In genomic region chr16:63066552-63066951, GRCh38 we compare ENCODE assay signal across 11 cellular contexts.
DNase-seq lines count a peak whose midpoint lies in the region; ATAC-seq, FAIRE-seq and TF ChIP-seq lines count a peak whose summit lies in the region.
"Had no signal": no experiment of that assay in that cellular context is flagged by ENCODE, and none has a peak within 500 bp of the region (broad histone marks: within the 10 kb centered on the region; RNA-seq: fewer than 3 reads in every experiment).

No MANE protein-coding gene starts in this region.

- no peaks in the 10 kb centered on the region for H4K20me1 ChIP-seq in H1 (replicated peaks in 1 of 2; ENCODE audit: control insufficient read depth in 1 of 2, insufficient read depth in 2 of 2, low read length in 2 of 2)

- H2BK20ac ChIP-seq in H1 (ENCODE audit: low read length), result no peak overlapping the region

- no peak for FAIRE-seq in H1 (lab: Jason Lieb, UNC)

- no peak overlapping the region for H2AK5ac ChIP-seq in H1 (ENCODE audit: low read depth, low read length)
- no peak overlapping the region for H2AK5ac ChIP-seq in mesendoderm (ENCODE audit: low read length)

- no peak for TF ChIP-seq EP300 in H1 (IDR thresholded peaks at IDR 0.05; ENCODE audit: borderline replicate concordance in 1 of 2, low read depth in 2 of 2, low read length in 2 of 2)

- no peak overlapping the region for H3K4me2 ChIP-seq in H1 (ENCODE audit: insufficient read depth in 1 of 2, low read depth in 2 of 2, low read length in 2 of 2)
- no peak overlapping the region for H3K4me2 ChIP-seq in mesendoderm (ENCODE audit: low read length)

- WGBS in H1 (ENCODE audit: extremely low coverage in 1 of 2, insufficient coverage in 1 of 2, insufficient read length in 1 of 2, insufficient replicate concordance in 2 of 2, low coverage in 1 of 2, low lambda C conversion rate in 2 of 2, missing lambda C conversion rate in 1 of 2), 2 experiments, result 77% methylated on average over 3 of the region's 3 CpGs; no CpG with 5 or more reads in 1 of the 2 experiments
- no CpG with 5 or more reads among the region's 3 CpGs for WGBS in mesendoderm (ENCODE audit: extremely low coverage, insufficient coverage, low lambda C conversion rate)

- H3K4me1 ChIP-seq in HUES6 (ENCODE audit: control insufficient read depth, insufficient read depth, low read length) (peaks cover 31% of the 10 kb centered on the region), H1 (replicated peaks in 1 of 4; ENCODE audit: control insufficient read depth in 3 of 4, insufficient read depth in 4 of 4, low read length in 3 of 4) (peaks cover 0 to 8% (median 1%) of the 10 kb centered on the region in 4 experiments; a peak in 2 of 7 replicates), mesendoderm (ENCODE audit: control insufficient read depth, low read depth, low read length) (no peaks in the 10 kb centered on the region)

- TF ChIP-seq CTCF in H1 (IDR thresholded peaks at IDR 0.05; ENCODE audit: control extremely low read depth in 1 of 3, insufficient read depth in 1 of 3, low read depth in 1 of 3, low read length in 3 of 3), result no peak

- POLR2A ChIA-PET in H1 (lab: Charles Lee; ENCODE audit: partially characterized antibody), result no interaction called here

- H3K79me2 ChIP-seq in H1 (ENCODE audit: control insufficient read depth in 1 of 2, insufficient read depth in 2 of 2, low read length in 2 of 2) (no peaks in the 10 kb centered on the region), mesendoderm (ENCODE audit: control insufficient read depth, insufficient read depth, low read length) (no peaks in the 10 kb centered on the region)

- no peak overlapping the region for H2BK12ac ChIP-seq in H1 (ENCODE audit: low read depth, low read length)

- H2AFZ ChIP-seq in H1 (ENCODE audit: low read length), result no peak overlapping the region
- H2AFZ ChIP-seq: GM23248 had no signal

- no peak overlapping the region for H3K56ac ChIP-seq in H1 (replicated peaks; ENCODE audit: insufficient read length, low read depth, low read length)
- no peak overlapping the region for H3K56ac ChIP-seq in mesendoderm (ENCODE audit: low read length)

- H2BK120ac ChIP-seq in H1 (replicated peaks; ENCODE audit: low read depth, low read length) (no peak overlapping the region), mesendoderm (ENCODE audit: low read depth, low read length) (no peak overlapping the region)

- no peak overlapping the region for H2BK15ac ChIP-seq in H1 (ENCODE audit: low read length)
- H2BK15ac ChIP-seq in mesendoderm (replicated peaks; ENCODE audit: low read depth), result no peak overlapping the region

- no peak overlapping the region for H3K18ac ChIP-seq in H1 (ENCODE audit: extremely low read depth, low read length)
- no peak overlapping the region for H3K18ac ChIP-seq in mesendoderm (ENCODE audit: low read length)

- H4K91ac ChIP-seq in H1 (replicated peaks; ENCODE audit: insufficient read length, low read length), result no peak overlapping the region

- no peak for TF ChIP-seq RAD21 in H1 (IDR thresholded peaks at IDR 0.05 in 1 of 2, conservative IDR thresholded peaks at IDR 0.05 in 1 of 2; ENCODE audit: low read depth in 2 of 2, low read length in 2 of 2)

- in situ Hi-C loops in Caki2 (cut with HindIII; ENCODE audit: low pct_unique_long_range_greater_than_20kb, low sequenced_read_pairs), result no loop called here

- ATAC-seq in GM21529 (IDR thresholded peaks at IDR 0.05; ENCODE audit: unreplicated experiment), result no peak
- ATAC-seq: CD8-positive, alpha-beta T cell had no signal

- no peaks in the 10 kb centered on the region for H3K9me3 ChIP-seq in HUES6 (ENCODE audit: control insufficient read depth, insufficient read depth, low read depth, low read length)
- H3K9me3 ChIP-seq in H1 (ENCODE audit: insufficient read depth in 2 of 2, low read depth in 1 of 2, low read length in 1 of 2), result no peaks in the 10 kb centered on the region

- CTCF ChIA-PET in H1 (lab: Charles Lee; ENCODE audit: partially characterized antibody), result no interaction called here

- H4K8ac ChIP-seq in H1 (ENCODE audit: extremely low read depth, insufficient read depth, low read length) (no peak overlapping the region), mesendoderm (ENCODE audit: low read depth, low read length) (no peak overlapping the region)

- H3K27me3 ChIP-seq in HUES6 (ENCODE audit: control insufficient read depth, insufficient read depth, low read length) (no peaks in the 10 kb centered on the region), H1 (replicated peaks in 1 of 4; ENCODE audit: control insufficient read depth in 3 of 4, extremely low read depth in 1 of 4, insufficient read depth in 3 of 4, low read length in 3 of 4) (no peaks in the 10 kb centered on the region), mesendoderm (ENCODE audit: insufficient read depth, low read length, poor library complexity) (no peaks in the 10 kb centered on the region)

- H3K4me3 ChIP-seq in HUES6 (ENCODE audit: low read depth, low read length), result no peak overlapping the region
- no peak overlapping the region for H3K4me3 ChIP-seq in H1 (ENCODE audit: extremely low read depth in 1 of 4, insufficient read depth in 2 of 4, low read depth in 3 of 4, low read length in 4 of 4)
- no peak overlapping the region for H3K4me3 ChIP-seq in mesendoderm (ENCODE audit: low read length)
- H3K4me3 ChIP-seq: GM23248 had no signal

- H3K79me1 ChIP-seq in H1 (ENCODE audit: low read depth, low read length), result no peaks in the 10 kb centered on the region
- no peaks in the 10 kb centered on the region for H3K79me1 ChIP-seq in mesendoderm (ENCODE audit: low read length)

- no peak for TF ChIP-seq POLR2A in H1 (IDR thresholded peaks at IDR 0.05; ENCODE audit: control extremely low read depth in 1 of 2, low read depth in 2 of 2, low read length in 2 of 2)

- no peak overlapping the region for H3K23ac ChIP-seq in H1 (ENCODE audit: insufficient read length)
- no peak overlapping the region for H3K23ac ChIP-seq in mesendoderm (ENCODE audit: low read length)

- H3K36me3 ChIP-seq in HUES6 (ENCODE audit: control insufficient read depth, insufficient read depth, low read length) (no peaks in the 10 kb centered on the region), H1 (ENCODE audit: control insufficient read depth in 2 of 4, insufficient read depth in 4 of 4, low read length in 3 of 4) (no peaks in the 10 kb centered on the region), mesendoderm (ENCODE audit: control insufficient read depth, insufficient read depth, low read length) (no peaks in the 10 kb centered on the region)

- H3K4ac ChIP-seq in H1 (replicated peaks; ENCODE audit: insufficient read length, low read depth, low read length) (no peak overlapping the region), mesendoderm (ENCODE audit: low read depth, low read length) (no peak overlapping the region)

- H3K27ac ChIP-seq in HUES6 (ENCODE audit: low read depth, low read length), result 0 out of 2 replicates have a peak overlapping the region, but pooled peaks have one; percentile 36
- H3K27ac ChIP-seq in H1 (ENCODE audit: low read depth, low read length), result no peak overlapping the region
- H3K27ac ChIP-seq in mesendoderm (ENCODE audit: low read depth, low read length), result no peak overlapping the region
- H3K27ac ChIP-seq: GM23248 had no signal

- H4K5ac ChIP-seq in H1 (ENCODE audit: insufficient read length, low read depth, low read length) (no peak overlapping the region), mesendoderm (ENCODE audit: low read length) (no peak overlapping the region)

- H3K9ac ChIP-seq in HUES6 (ENCODE audit: low read length) (no peak overlapping the region), H1 (replicated peaks in 1 of 4; ENCODE audit: extremely low read depth in 1 of 4, low read depth in 3 of 4, low read length in 3 of 4) (no peak overlapping the region), mesendoderm (ENCODE audit: low read length) (no peak overlapping the region)
- H3K9ac ChIP-seq: GM23248 had no signal

- H3K14ac ChIP-seq in H1 (ENCODE audit: insufficient read length), result no peak overlapping the region

- H3K23me2 ChIP-seq in H1 (ENCODE audit: low read depth, low read length), result no peaks in the 10 kb centered on the region

- DNase-seq in Caki2 (ENCODE audit: low read depth), result peak; percentile 3
- DNase-seq in H1 (ENCODE audit: low read depth in 1 of 2, low spot score in 2 of 2), result no peak
- DNase-seq in mesendoderm, result peak; percentile 50
- no peak for DNase-seq in SKM-1 treated with dmso at 0.1 percent for 144 hours (lab: John Stamatoyannopoulos, UW; ENCODE audit: unreplicated experiment)
- no peak for DNase-seq in stimulated activated CD4-positive, alpha-beta T cell treated with anti-CD3 and anti-CD28 coated beads, Interleukin-15, amount 100 ng/mL, for 24 hours
- DNase-seq: CD8-positive, alpha-beta T cell; COR-L47; GM23248; H9 had no signal

- no peak overlapping the region for H2BK5ac ChIP-seq in H1 (ENCODE audit: low read depth, low read length)
- H2BK5ac ChIP-seq in mesendoderm (ENCODE audit: low read length), result no peak overlapping the region

TF ChIP-seq in H1, 55 proteins besides CTCF, POLR2A, EP300 and RAD21 (continues in another document):
- TF ChIP-seq, protein P1, sequence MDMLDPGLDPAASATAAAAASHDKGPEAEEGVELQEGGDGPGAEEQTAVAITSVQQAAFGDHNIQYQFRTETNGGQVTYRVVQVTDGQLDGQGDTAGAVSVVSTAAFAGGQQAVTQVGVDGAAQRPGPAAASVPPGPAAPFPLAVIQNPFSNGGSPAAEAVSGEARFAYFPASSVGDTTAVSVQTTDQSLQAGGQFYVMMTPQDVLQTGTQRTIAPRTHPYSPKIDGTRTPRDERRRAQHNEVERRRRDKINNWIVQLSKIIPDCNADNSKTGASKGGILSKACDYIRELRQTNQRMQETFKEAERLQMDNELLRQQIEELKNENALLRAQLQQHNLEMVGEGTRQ (IDR thresholded peaks at IDR 0.05; ENCODE audit: low read length), result no peak
- TF ChIP-seq SIRT6 (IDR thresholded peaks at IDR 0.05; ENCODE audit: low read length) (no peak), NANOG (IDR thresholded peaks at IDR 0.05; ENCODE audit: insufficient read depth, low read depth, low read length, poor library complexity, severe bottlenecking) (no peak), MAFK (IDR thresholded peaks at IDR 0.05; ENCODE audit: low read depth, low read length) (peak; percentile 76), POU5F1 (IDR thresholded peaks at IDR 0.05; ENCODE audit: low read depth, low read length) (no peak), EGR1 (IDR thresholded peaks at IDR 0.05; ENCODE audit: borderline replicate concordance, low read depth, low read length) (no peak), JUN (IDR thresholded peaks at IDR 0.05; ENCODE audit: low read depth, low read length) (no peak), CHD1 (IDR thresholded peaks at IDR 0.05; ENCODE audit: low read depth, low read length) (no peak)
- TF ChIP-seq, protein P2, sequence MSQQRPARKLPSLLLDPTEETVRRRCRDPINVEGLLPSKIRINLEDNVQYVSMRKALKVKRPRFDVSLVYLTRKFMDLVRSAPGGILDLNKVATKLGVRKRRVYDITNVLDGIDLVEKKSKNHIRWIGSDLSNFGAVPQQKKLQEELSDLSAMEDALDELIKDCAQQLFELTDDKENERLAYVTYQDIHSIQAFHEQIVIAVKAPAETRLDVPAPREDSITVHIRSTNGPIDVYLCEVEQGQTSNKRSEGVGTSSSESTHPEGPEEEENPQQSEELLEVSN (IDR thresholded peaks at IDR 0.05), result no peak

Comparison
In these comparisons a context has a peak if more than half of its experiments do, and no peak if none do; other contexts are left out.
1. DNase-seq: peak in Caki2 (single experiment) and mesendoderm (single experiment); none in H1 (0 of 2), SKM-1 treated with dmso at 0.1 percent for 144 hours (single experiment) and stimulated activated CD4-positive, alpha-beta T cell treated with anti-CD3 and anti-CD28 coated beads, Interleukin-15, amount 100 ng/mL, for 24 hours (single experiment).